ENCODE assay signal across 21 cellular contexts in genomic region chr11:102153082-102153481, GRCh38. TPM values are rescaled to one million over a fixed set of nuclear protein-coding genes. Genes with fewer than 3 reads are reported as not detected.
DNase-seq lines count a peak whose midpoint lies in the region; ATAC-seq and TF ChIP-seq lines count a peak whose summit lies in the region.
"Had no signal": no experiment of that assay in that cellular context is flagged by ENCODE, and none has a peak within 500 bp of the region (broad histone marks: within the 10 kb centered on the region; RNA-seq: fewer than 3 reads in every experiment).

No MANE protein-coding gene starts in this region.

- H3K27ac ChIP-seq in IMR-90 (ENCODE audit: insufficient read depth, low read length) = no peak overlapping the region
- peak overlapping the region; percentile 57 to 68 for H3K27ac ChIP-seq in ascending aorta
- H3K27ac ChIP-seq in osteoblast (ENCODE audit: low read depth, low read length) = peak overlapping the region; percentile 16
- H3K27ac ChIP-seq in subcutaneous abdominal adipose tissue (ENCODE audit: low read depth, low read length) = peak overlapping the region; percentile 58
- H3K27ac ChIP-seq: C4-2B, HL-60, SK-N-MC had no signal

- no peak overlapping the region for H2AK9ac ChIP-seq in IMR-90 (replicated peaks; ENCODE audit: low read depth, low read length, poor library complexity)

- H3K4me1 ChIP-seq in IMR-90 (ENCODE audit: control insufficient read depth, insufficient read depth, low read length) (peaks cover 17% of the 10 kb centered on the region), ascending aorta (peaks cover 0 to 50% of the 10 kb centered on the region in 2 donors), osteoblast (ENCODE audit: insufficient read depth, low read length) (peaks cover 23% of the 10 kb centered on the region), subcutaneous abdominal adipose tissue (ENCODE audit: control insufficient read depth in 5 of 5, insufficient read depth in 5 of 5, low read length in 5 of 5) (peaks cover 0 to 23% (median 12%) of the 10 kb centered on the region in 5 donors)

- H4K20me1 ChIP-seq in IMR-90 (ENCODE audit: insufficient read depth, low read length) (peaks cover 56% of the 10 kb centered on the region), osteoblast (ENCODE audit: insufficient read depth, low read length) (peaks cover 43% of the 10 kb centered on the region)

- H3K4ac ChIP-seq in IMR-90 (ENCODE audit: low read depth, low read length) = no peak overlapping the region; the same call in 1 of the 2 replicates

- dilution Hi-C loops in IMR-90 (cut with HindIII; ENCODE audit: low sequenced_read_pairs, unreplicated experiment) = no loop called here

- in situ Hi-C loops in IMR-90 (cut with MboI; ENCODE audit: low sequenced_read_pairs) = no loop called here

- CTCF ChIA-PET in IMR-90 (lab: Yijun Ruan, JAX) = no interaction called here

- intact Hi-C loops in IMR-90 (cut with micrococcal nuclease) (no loop called here), ascending aorta (cut with DNase I) (no loop called here)

- H4K8ac ChIP-seq in IMR-90 (ENCODE audit: low read depth in 2 of 2, low read length in 2 of 2) = 0 out of 4 replicates have a peak overlapping the region, but pooled peaks of 1 of the 2 experiments have one; percentile 13

- H3K79me1 ChIP-seq in IMR-90 (ENCODE audit: low read depth in 1 of 2, low read length in 2 of 2) = peaks cover 8 to 74% of the 10 kb centered on the region in 2 experiments; a peak in 3 of 4 replicates

- H2AK5ac ChIP-seq in IMR-90 (ENCODE audit: low read depth, low read length) = no peak overlapping the region

- H3K36me3 ChIP-seq in IMR-90 (ENCODE audit: control insufficient read depth, insufficient read depth, low read length) = no peaks in the 10 kb centered on the region; the same call in 1 of the 2 replicates
- no peaks in the 10 kb centered on the region for H3K36me3 ChIP-seq in ascending aorta
- H3K36me3 ChIP-seq in osteoblast (ENCODE audit: insufficient read depth, low read length) = no peaks in the 10 kb centered on the region
- H3K36me3 ChIP-seq in subcutaneous abdominal adipose tissue (ENCODE audit: control insufficient read depth in 5 of 5, insufficient read depth in 5 of 5, low read length in 5 of 5) = no peaks in the 10 kb centered on the region

- H2BK15ac ChIP-seq in IMR-90 (ENCODE audit: low read depth, low read length) = no peak overlapping the region

- H3K56ac ChIP-seq in IMR-90 (ENCODE audit: extremely low read depth, insufficient read depth, low read length) = no peak overlapping the region

- ATAC-seq in IMR-90 (ENCODE audit: low read depth) = no peak
- no peak for ATAC-seq in HG03045 (IDR thresholded peaks at IDR 0.05; ENCODE audit: unreplicated experiment)
- ATAC-seq in GM18520 (IDR thresholded peaks at IDR 0.05; ENCODE audit: unreplicated experiment) = no peak
- ATAC-seq: CD8-positive, alpha-beta T cell; HCT116 had no signal

- no peak overlapping the region; the same call in 1 of the 2 replicates for H4K5ac ChIP-seq in IMR-90 (ENCODE audit: low read depth, low read length)

- H2AFZ ChIP-seq in IMR-90 (replicated peaks; ENCODE audit: low read length, poor library complexity) (no peak overlapping the region), osteoblast (ENCODE audit: low read length) (no peak overlapping the region)

- peaks cover 100% of the 10 kb centered on the region for H3K79me2 ChIP-seq in osteoblast (ENCODE audit: insufficient read depth, low read length)

- no peak overlapping the region; the same call in 1 of the 2 replicates for H3K23ac ChIP-seq in IMR-90 (ENCODE audit: low read depth, low read length)

- no peak for TF ChIP-seq RAD21 in IMR-90 (IDR thresholded peaks at IDR 0.05; ENCODE audit: low read length)

- H3K4me2 ChIP-seq in IMR-90 (ENCODE audit: low read depth, low read length) = no peak overlapping the region
- H3K4me2 ChIP-seq in osteoblast (ENCODE audit: insufficient read depth, low read length) = no peak overlapping the region

- H3K18ac ChIP-seq in IMR-90 (ENCODE audit: low read depth, low read length) = no peak overlapping the region

- BruUV-seq in IMR-90 (replicated peaks; lab: Mats Ljungman, UMichigan) = no TSS peak

- TF ChIP-seq CTCF in IMR-90 (conservative IDR thresholded peaks at IDR 0.05; ENCODE audit: low read depth, low read length) (no peak), ascending aorta (IDR thresholded peaks at IDR 0.05) (no peak), osteoblast (IDR thresholded peaks at IDR 0.05; ENCODE audit: extremely low read depth, low read depth, low read length) (no peak)

- no peak overlapping the region for H3K9ac ChIP-seq in IMR-90 (ENCODE audit: low read depth, low read length)
- no peak overlapping the region for H3K9ac ChIP-seq in subcutaneous abdominal adipose tissue (ENCODE audit: low read length in 5 of 5)

- no peak for DNase-seq in IMR-90
- no peak for DNase-seq in ascending aorta (ENCODE audit: low spot score in 2 of 2)
- no peak for DNase-seq in osteoblast (ENCODE audit: insufficient read length, low spot score, missing footprints)
- DNase-seq in glomerular visceral epithelial cell (ENCODE audit: extremely low spot score) = no peak
- DNase-seq: Caco-2; CD8-positive, alpha-beta T cell; GF-D8; Karpas-422; NCI-H1092 treated with DMSO at 0.1 percent for 48 hours; NCI-H146; NCI-H2029; NCI-H446; NCI-H526; SIG-M5 had no signal

- no peaks in the 10 kb centered on the region for H3K27me3 ChIP-seq in IMR-90 (ENCODE audit: control insufficient read depth, insufficient read depth, low read length)
- H3K27me3 ChIP-seq in ascending aorta = no peaks in the 10 kb centered on the region
- no peaks in the 10 kb centered on the region for H3K27me3 ChIP-seq in osteoblast (ENCODE audit: insufficient read depth, low read length)
- no peaks in the 10 kb centered on the region for H3K27me3 ChIP-seq in subcutaneous abdominal adipose tissue (ENCODE audit: control insufficient read depth in 5 of 5, insufficient read depth in 4 of 5, low read length in 5 of 5)

- POLR2A ChIA-PET in IMR-90 (lab: Charles Lee; ENCODE audit: unreplicated experiment) = no interaction called here

- H2BK120ac ChIP-seq in IMR-90 (ENCODE audit: low read depth, low read length) = no peak overlapping the region

- H2BK20ac ChIP-seq in IMR-90 (ENCODE audit: low read depth, low read length) = no peak overlapping the region

- no peak overlapping the region for H3K4me3 ChIP-seq in IMR-90 (ENCODE audit: insufficient read depth, low read depth, low read length)
- no peak overlapping the region for H3K4me3 ChIP-seq in ascending aorta
- H3K4me3 ChIP-seq in osteoblast (ENCODE audit: insufficient read depth, low read length) = no peak overlapping the region
- H3K4me3 ChIP-seq in subcutaneous abdominal adipose tissue (ENCODE audit: low read depth in 1 of 5, low read length in 5 of 5) = no peak overlapping the region
- H3K4me3 ChIP-seq: SK-N-MC had no signal

- WGBS in IMR-90 (ENCODE audit: extremely low coverage in 2 of 2, insufficient read length in 1 of 2), 2 experiments = no CpG with 5 or more reads among the region's 1 CpG

- peak overlapping the region; percentile 29 for H2BK5ac ChIP-seq in IMR-90 (ENCODE audit: low read depth, low read length, poor library complexity, severe bottlenecking)

- no peaks in the 10 kb centered on the region for H3K9me3 ChIP-seq in IMR-90 (ENCODE audit: control insufficient read depth, insufficient read depth, low read length)
- no peaks in the 10 kb centered on the region for H3K9me3 ChIP-seq in ascending aorta
- no peaks in the 10 kb centered on the region for H3K9me3 ChIP-seq in osteoblast (ENCODE audit: low read depth, low read length)
- H3K9me3 ChIP-seq in subcutaneous abdominal adipose tissue (ENCODE audit: control insufficient read depth in 5 of 5, low read length in 5 of 5) = no peaks in the 10 kb centered on the region
- H3K9me3 ChIP-seq: Caco-2 had no signal

- no peak for TF ChIP-seq POLR2A in IMR-90 (IDR thresholded peaks at IDR 0.05; ENCODE audit: low read depth, low read length)

- H3K14ac ChIP-seq in IMR-90 (replicated peaks; ENCODE audit: low read depth, low read length) = no peak overlapping the region

- peaks cover 14% of the 10 kb centered on the region for H3K9me1 ChIP-seq in IMR-90 (ENCODE audit: insufficient read depth, low read length)

- H4K91ac ChIP-seq in IMR-90 (ENCODE audit: insufficient read depth, low read depth, low read length) = no peak overlapping the region

TF ChIP-seq in IMR-90, 13 proteins besides CTCF, POLR2A, EP300 and RAD21 (continues in another document):
- TF ChIP-seq RCOR1 (IDR thresholded peaks at IDR 0.05; ENCODE audit: insufficient replicate concordance, low read length) (no peak), CHD1 (IDR thresholded peaks at IDR 0.05; ENCODE audit: low read depth, low read length) (no peak), BHLHE40 (IDR thresholded peaks at IDR 0.05; ENCODE audit: low read depth, low read length) (no peak), CEBPB (IDR thresholded peaks at IDR 0.05; ENCODE audit: low read depth, low read length) (no peak; the same call in 1 of the 2 replicates), USF2 (IDR thresholded peaks at IDR 0.05; ENCODE audit: low read depth, low read length) (no peak), NFE2L2 (IDR thresholded peaks at IDR 0.05; ENCODE audit: low read depth, low read length) (no peak), RFX5 (IDR thresholded peaks at IDR 0.05; ENCODE audit: low read depth, low read length) (no peak), FOS (IDR thresholded peaks at IDR 0.05; ENCODE audit: low read depth, low read length) (no peak), SMC3 (IDR thresholded peaks at IDR 0.05; ENCODE audit: low read depth, low read length) (no peak), MXI1 (IDR thresholded peaks at IDR 0.05; ENCODE audit: borderline replicate concordance, low read depth, low read length) (no peak)

RNA-seq across cellular contexts. Expression of gene YAP1, which starts 42.8 kb away (rescaled TPM):
- total RNA-seq in IMR-90 (2012; rRNA removed) = 207 and 251 TPM in 2 replicates
- polyA plus RNA-seq in IMR-90 (2012; rRNA removed) = 116 and 121 TPM in 2 replicates
- 43.6 and 73.6 TPM in 2 replicates for polyA plus RNA-seq in IMR-90 (2012; cell fraction: cytosol; rRNA removed)
- polyA plus RNA-seq in IMR-90 (2012; cell fraction: nucleus; rRNA removed; ENCODE audit: low replicate concordance) = 55.7 and 77.4 TPM in 2 replicates
- total RNA-seq in ascending aorta = 516 TPM
- total RNA-seq in osteoblast = 156 and 174 TPM in 2 replicates
- total RNA-seq: CD8-positive, alpha-beta T cell had no signal
